ENCODE assay signal across 12 cellular contexts in the genomic region with DNA sequence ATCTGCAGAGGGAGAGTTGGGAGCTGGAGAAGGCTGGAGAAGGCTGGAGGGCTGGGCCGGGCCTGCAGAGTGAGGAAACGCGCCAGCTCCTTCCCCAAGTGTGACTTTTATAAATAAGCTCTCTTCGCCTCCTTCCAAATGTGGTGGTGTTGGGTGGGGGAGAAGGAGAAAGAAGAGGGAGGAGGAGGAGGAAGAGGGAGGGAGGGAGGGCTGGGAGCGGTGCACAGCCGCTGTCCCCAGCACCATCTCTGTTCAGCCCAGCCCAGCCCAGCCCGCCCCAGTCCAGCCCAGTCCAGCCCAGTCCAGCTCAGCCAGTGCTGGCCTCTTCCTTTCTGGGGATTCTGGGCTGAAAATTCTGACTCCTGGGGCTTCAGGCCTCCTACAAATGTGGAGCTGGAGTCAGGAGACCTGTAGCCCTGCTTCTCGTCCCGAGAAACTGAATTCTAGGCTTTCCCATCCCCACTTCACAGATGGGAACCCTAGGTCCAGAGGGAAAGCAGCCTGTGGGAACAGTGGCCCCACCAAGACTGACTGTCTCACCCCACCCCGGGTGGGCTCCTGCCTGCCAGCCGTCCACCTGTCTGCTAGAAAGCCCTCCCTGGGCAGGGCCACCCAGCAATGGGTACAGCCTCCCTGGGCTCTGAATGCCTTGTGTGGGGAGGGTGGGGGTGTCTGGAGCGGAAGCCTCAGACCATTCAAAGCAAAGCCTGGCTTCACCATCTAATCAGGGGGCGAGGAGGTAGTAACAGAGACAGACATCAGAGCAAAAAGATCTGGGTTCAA. TPM values are rescaled to one million over a fixed set of nuclear protein-coding genes. Genes with fewer than 3 reads are reported as not detected.
DNase-seq lines count a peak whose midpoint lies in the region; ATAC-seq and TF ChIP-seq lines count a peak whose summit lies in the region.
"Had no signal": no experiment of that assay in that cellular context is flagged by ENCODE, and none has a peak within 500 bp of the region (broad histone marks: within the 10 kb centered on the region; RNA-seq: fewer than 3 reads in every experiment).

No MANE protein-coding gene starts in this region.

- TF ChIP-seq POLR2A in GM18505 (IDR thresholded peaks at IDR 0.05; ENCODE audit: borderline replicate concordance, extremely low read depth, insufficient read depth, insufficient read length), result no peak

- peak overlapping the region; percentile 80 for H3K4me3 ChIP-seq in fibroblast of the aortic adventitia (ENCODE audit: low read depth, low read length)

- CTCF ChIA-PET in activated CD4-positive, alpha-beta memory T cell treated with anti-CD3 and anti-CD28 coated beads, Interleukin-2, amount 10 ng/mL, durations not matched to agents 7 days and 5 days (lab: Charles Lee), result interaction anchor here (0.6 to 2.3 kb wide), 6 partner anchors 11 to 348 kb away, joined by 3 to 10 read pairs (median 4); no protein-coding TSS in a partner anchor

- no peaks in the 10 kb centered on the region for H3K9me3 Mint-ChIP-seq in activated T-cell treated with anti-CD3 and anti-CD28 coated beads, Interleukin-2, amount 50 U/mL, for 4 hours
- H3K9me3 Mint-ChIP-seq in activated CD4-positive, alpha-beta memory T cell treated with anti-CD3 and anti-CD28 coated beads, Interleukin-2, amount 10 ng/mL, durations not matched to agents 7 days and 5 days, result no peaks in the 10 kb centered on the region

- no peak for DNase-seq in activated T-cell treated with anti-CD3 and anti-CD28 coated beads, Interleukin-2, amount 50 U/mL, for 4 hours
- DNase-seq in activated T-cell treated with anti-CD3 and anti-CD28 coated beads, Interleukin-2, amount 50 U/mL, for 48 hours, result no peak
- DNase-seq in activated CD4-positive, alpha-beta memory T cell treated with anti-CD3 and anti-CD28 coated beads, Interleukin-2, amount 10 ng/mL, durations not matched to agents 7 days and 5 days, result no peak
- DNase-seq in fibroblast of the aortic adventitia (ENCODE audit: low read depth) (peak; percentile 84), superior temporal gyrus (ENCODE audit: extremely low spot score) (peak; percentile 37), SIG-M5 (lab: John Stamatoyannopoulos, UW) (no peak), NCI-H2107 (lab: John Stamatoyannopoulos, UW) (no peak)
- DNase-seq: caudate nucleus, left lung, NCI-H1417 had no signal

- H3K4me1 Mint-ChIP-seq in activated T-cell treated with anti-CD3 and anti-CD28 coated beads, Interleukin-2, amount 50 U/mL, for 4 hours (ENCODE audit: low read depth), result peaks cover 31% of the 10 kb centered on the region
- H3K4me1 Mint-ChIP-seq in activated CD4-positive, alpha-beta memory T cell treated with anti-CD3 and anti-CD28 coated beads, Interleukin-2, amount 10 ng/mL, durations not matched to agents 7 days and 5 days, result peaks cover 45% of the 10 kb centered on the region

- H3K36me3 Mint-ChIP-seq in activated T-cell treated with anti-CD3 and anti-CD28 coated beads, Interleukin-2, amount 50 U/mL, for 4 hours (ENCODE audit: insufficient read depth), result no peaks in the 10 kb centered on the region
- H3K36me3 Mint-ChIP-seq in activated CD4-positive, alpha-beta memory T cell treated with anti-CD3 and anti-CD28 coated beads, Interleukin-2, amount 10 ng/mL, durations not matched to agents 7 days and 5 days (ENCODE audit: low read depth), result peaks cover 13% of the 10 kb centered on the region

- H3K27ac Mint-ChIP-seq in activated CD4-positive, alpha-beta memory T cell treated with anti-CD3 and anti-CD28 coated beads, Interleukin-2, amount 10 ng/mL, durations not matched to agents 7 days and 5 days, result peak overlapping the region; percentile 70

- POLR2A ChIA-PET in activated CD4-positive, alpha-beta memory T cell treated with anti-CD3 and anti-CD28 coated beads, Interleukin-2, amount 10 ng/mL, durations not matched to agents 7 days and 5 days (lab: Charles Lee), result interaction anchor here (0.9 to 2.2 kb wide), 9 partner anchors 11 to 195 kb away, joined by 3 to 11 read pairs (median 4); partner anchors contain the start of genes ABHD11, BAZ1B, BUD23 and DNAJC30

- H3K4me3 Mint-ChIP-seq in activated T-cell treated with anti-CD3 and anti-CD28 coated beads, Interleukin-2, amount 50 U/mL, for 4 hours, result peak overlapping the region; percentile 84
- peak overlapping the region; percentile 75 for H3K4me3 Mint-ChIP-seq in activated CD4-positive, alpha-beta memory T cell treated with anti-CD3 and anti-CD28 coated beads, Interleukin-2, amount 10 ng/mL, durations not matched to agents 7 days and 5 days

- no peak for ATAC-seq in activated T-cell treated with anti-CD3 and anti-CD28 coated beads, Interleukin-2, amount 50 U/mL, for 4 hours
- ATAC-seq in GM18505 (IDR thresholded peaks at IDR 0.05; ENCODE audit: unreplicated experiment), result no peak
- ATAC-seq: left lung had no signal

- no peak for TF ChIP-seq CTCF in fibroblast of the aortic adventitia (IDR thresholded peaks at IDR 0.05; ENCODE audit: insufficient read depth, low read length)

- H3K27me3 Mint-ChIP-seq in activated T-cell treated with anti-CD3 and anti-CD28 coated beads, Interleukin-2, amount 50 U/mL, for 4 hours (ENCODE audit: low read depth), result no peaks in the 10 kb centered on the region
- peaks cover 15% of the 10 kb centered on the region for H3K27me3 Mint-ChIP-seq in activated CD4-positive, alpha-beta memory T cell treated with anti-CD3 and anti-CD28 coated beads, Interleukin-2, amount 10 ng/mL, durations not matched to agents 7 days and 5 days

RNA-seq across cellular contexts. Expression of gene STX1A, which starts 2.3 kb away (rescaled TPM):
- total RNA-seq in activated T-cell treated with anti-CD3 and anti-CD28 coated beads, Interleukin-2, amount 50 U/mL, for 4 hours, result 10 to 100 TPM; 23.0 to 25.0 (median 24.7) TPM
- 10 to 100 TPM; 27.9 to 30.7 TPM for total RNA-seq in activated CD4-positive, alpha-beta memory T cell treated with anti-CD3 and anti-CD28 coated beads, Interleukin-2, amount 10 ng/mL, durations not matched to agents 7 days and 5 days
- 3.6 and 27.9 TPM in 2 replicates for total RNA-seq in fibroblast of the aortic adventitia (ENCODE audit: low replicate concordance)

RNA-seq across cellular contexts. Expression of gene ABHD11, which starts 21.4 kb away (rescaled TPM):
- 10 to 100 TPM; 20.6 to 26.4 (median 21.0) TPM for total RNA-seq in activated T-cell treated with anti-CD3 and anti-CD28 coated beads, Interleukin-2, amount 50 U/mL, for 4 hours
- total RNA-seq in activated CD4-positive, alpha-beta memory T cell treated with anti-CD3 and anti-CD28 coated beads, Interleukin-2, amount 10 ng/mL, durations not matched to agents 7 days and 5 days, result 10 to 100 TPM; 12.3 to 13.7 TPM
- total RNA-seq in fibroblast of the aortic adventitia (ENCODE audit: low replicate concordance), result 5.0 and 14.8 TPM in 2 replicates

RNA-seq across cellular contexts. Expression of gene BUD23, which starts 33.8 kb away (rescaled TPM):
- 100 to 1,000 TPM; 166 to 197 (median 178) TPM for total RNA-seq in activated T-cell treated with anti-CD3 and anti-CD28 coated beads, Interleukin-2, amount 50 U/mL, for 4 hours
- 10 to 100 TPM; 57.0 to 57.2 TPM for total RNA-seq in activated CD4-positive, alpha-beta memory T cell treated with anti-CD3 and anti-CD28 coated beads, Interleukin-2, amount 10 ng/mL, durations not matched to agents 7 days and 5 days
- 28.6 and 69.4 TPM in 2 replicates for total RNA-seq in fibroblast of the aortic adventitia (ENCODE audit: low replicate concordance)

RNA-seq across cellular contexts. Expression of gene DNAJC30, which starts 34.0 kb away (rescaled TPM):
- total RNA-seq in activated T-cell treated with anti-CD3 and anti-CD28 coated beads, Interleukin-2, amount 50 U/mL, for 4 hours, result 10 to 100 TPM; 11.9 to 12.7 (median 12.0) TPM
- 1 to 10 TPM; 5.9 to 6.4 TPM for total RNA-seq in activated CD4-positive, alpha-beta memory T cell treated with anti-CD3 and anti-CD28 coated beads, Interleukin-2, amount 10 ng/mL, durations not matched to agents 7 days and 5 days
- 1.9 and 3.4 TPM in 2 replicates for total RNA-seq in fibroblast of the aortic adventitia (ENCODE audit: low replicate concordance)

RNA-seq across cellular contexts. Expression of gene VPS37D, which starts 49.6 kb away (rescaled TPM):
- total RNA-seq in activated T-cell treated with anti-CD3 and anti-CD28 coated beads, Interleukin-2, amount 50 U/mL, for 4 hours, result under 1 TPM in 2 of 3 donors, not detected in 1; 0.16 to 0.25 TPM
- total RNA-seq in activated CD4-positive, alpha-beta memory T cell treated with anti-CD3 and anti-CD28 coated beads, Interleukin-2, amount 10 ng/mL, durations not matched to agents 7 days and 5 days, result under 1 TPM; 0.33 to 0.40 TPM
- total RNA-seq in fibroblast of the aortic adventitia (ENCODE audit: low replicate concordance), result 1.9 and 31.2 TPM in 2 replicates
- total RNA-seq: T-helper 2 cell treated with Interferon-gamma antibody and Interleukin-4, amounts not matched to agents 100 ng/mL and 5 ng/mL, for 36 hours had no signal

Comparison
In these comparisons a context has a peak if more than half of its experiments do, and no peak if none do; other contexts are left out.
1. DNase-seq: peak in fibroblast of the aortic adventitia (single experiment) and superior temporal gyrus (single experiment); none in activated T-cell treated with anti-CD3 and anti-CD28 coated beads, Interleukin-2, amount 50 U/mL, for 4 hours (single experiment), activated T-cell treated with anti-CD3 and anti-CD28 coated beads, Interleukin-2, amount 50 U/mL, for 48 hours (0 of 2), activated CD4-positive, alpha-beta memory T cell treated with anti-CD3 and anti-CD28 coated beads, Interleukin-2, amount 10 ng/mL, durations not matched to agents 7 days and 5 days (single experiment), SIG-M5 (single experiment) and NCI-H2107 (single experiment).